In the genomic region with DNA sequence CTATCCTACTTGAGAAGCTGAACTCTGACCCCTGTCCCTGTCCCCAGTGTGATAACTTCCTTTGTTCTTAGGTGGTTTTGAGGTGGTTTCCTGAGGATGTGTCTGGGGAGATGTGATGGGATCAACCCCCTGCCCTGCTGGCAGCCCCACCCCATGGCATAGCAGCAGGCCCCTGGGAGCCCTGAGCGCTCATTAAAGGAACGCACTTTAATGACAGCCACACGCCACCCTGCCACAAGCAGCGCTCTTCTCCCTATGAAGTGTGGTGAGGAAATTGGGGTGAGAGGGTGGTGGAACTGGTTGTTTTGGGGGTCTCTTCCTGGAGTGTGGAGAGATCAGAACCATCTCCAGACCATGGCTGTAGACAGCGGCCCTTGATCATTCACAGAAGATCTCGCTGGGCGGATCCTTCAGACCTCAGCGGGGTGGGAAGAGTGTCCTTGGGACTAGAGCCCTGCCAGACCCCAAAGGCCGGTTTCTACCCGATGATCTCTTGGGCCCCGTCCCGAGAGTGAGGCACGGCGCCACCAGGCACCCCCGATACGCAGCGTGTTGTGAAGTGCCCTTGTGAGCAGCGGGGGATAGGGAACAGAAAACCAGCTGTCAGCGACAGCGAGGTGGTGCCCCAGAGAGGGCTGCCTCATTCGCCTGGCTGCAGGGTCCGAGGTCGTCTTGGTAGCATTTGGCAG, we compare ENCODE assay signal across 1 cellular context.
TF ChIP-seq lines count a peak whose summit lies in the region.

No MANE protein-coding gene starts in this region.

TF ChIP-seq in GM12878, 131 proteins besides CTCF, POLR2A, EP300 and RAD21:
- TF ChIP-seq RELA (IDR thresholded peaks at IDR 0.05; ENCODE audit: borderline replicate concordance, partially characterized antibody) (no peak), ZNF24 (IDR thresholded peaks at IDR 0.05) (no peak), HCFC1 (IDR thresholded peaks at IDR 0.05; ENCODE audit: low read length) (no peak), CREB1 (IDR thresholded peaks at IDR 0.05; ENCODE audit: low read depth) (no peak), SRF (IDR thresholded peaks at IDR 0.05; ENCODE audit: low read depth in 2 of 2, low read length in 2 of 2) (no peak), NBN (IDR thresholded peaks at IDR 0.05) (no peak), STAT1 (conservative IDR thresholded peaks at IDR 0.05) (no peak), ATF7 (IDR thresholded peaks at IDR 0.05; ENCODE audit: low read depth) (0 out of 2 replicates have a peak, but pooled peaks have one; percentile 8), RB1 (IDR thresholded peaks at IDR 0.05; ENCODE audit: borderline replicate concordance) (no peak), SUPT20H (IDR thresholded peaks at IDR 0.05; ENCODE audit: borderline replicate concordance, control insufficient read depth, low read depth, low read length) (no peak), ZZZ3 (IDR thresholded peaks at IDR 0.05; ENCODE audit: control insufficient read depth, insufficient read length, low read depth) (no peak), SREBF2 (IDR thresholded peaks at IDR 0.05; ENCODE audit: low read length) (no peak), ZNF217 (IDR thresholded peaks at IDR 0.05) (no peak), ESRRA (IDR thresholded peaks at IDR 0.05; ENCODE audit: low read length) (no peak), CHD4 (IDR thresholded peaks at IDR 0.05) (no peak), YBX1 (IDR thresholded peaks at IDR 0.05) (no peak), NR2C1 (IDR thresholded peaks at IDR 0.05) (peak; percentile 71), HDGF (IDR thresholded peaks at IDR 0.05) (0 out of 2 replicates have a peak, but pooled peaks have one; percentile 8), IKZF2 (IDR thresholded peaks at IDR 0.05) (0 out of 4 replicates have a peak, but pooled peaks of 1 of the 2 experiments have one; percentile 1), MEF2B (IDR thresholded peaks at IDR 0.05; ENCODE audit: partially characterized antibody, poor library complexity, severe bottlenecking) (peak; percentile 13), NR2F1 (conservative IDR thresholded peaks at IDR 0.05) (no peak), BACH1 (IDR thresholded peaks at IDR 0.05; ENCODE audit: borderline replicate concordance) (no peak), EGR1 (IDR thresholded peaks at IDR 0.05; ENCODE audit: borderline replicate concordance in 1 of 2, low read depth in 2 of 2, low read length in 2 of 2) (no peak), POLR2AphosphoS2 (IDR thresholded peaks at IDR 0.05; ENCODE audit: low read depth, low read length) (no peak), SMAD5 (IDR thresholded peaks at IDR 0.05; ENCODE audit: low read depth) (no peak), IRF4 (IDR thresholded peaks at IDR 0.05; ENCODE audit: low read depth, low read length) (no peak), SP1 (IDR thresholded peaks at IDR 0.05; ENCODE audit: low read depth, low read length) (no peak), PAX5 (IDR thresholded peaks at IDR 0.05; ENCODE audit: borderline replicate concordance, low read depth, low read length) (no peak), SMC3 (IDR thresholded peaks at IDR 0.05; ENCODE audit: borderline replicate concordance, low read length) (no peak), ETV6 (conservative IDR thresholded peaks at IDR 0.05 in 1 of 2, IDR thresholded peaks at IDR 0.05 in 1 of 2; ENCODE audit: borderline replicate concordance in 1 of 2, low read depth in 1 of 2) (no peak), KAT2A (conservative IDR thresholded peaks at IDR 0.05; ENCODE audit: control insufficient read depth, low read depth, low read length) (no peak), BMI1 (IDR thresholded peaks at IDR 0.05; ENCODE audit: borderline replicate concordance) (no peak), WRNIP1 (IDR thresholded peaks at IDR 0.05; ENCODE audit: borderline replicate concordance, low read depth, low read length) (no peak), RAD51 (IDR thresholded peaks at IDR 0.05) (no peak), ZBED1 (IDR thresholded peaks at IDR 0.05; ENCODE audit: borderline replicate concordance) (no peak)
- TF ChIP-seq, protein P1, sequence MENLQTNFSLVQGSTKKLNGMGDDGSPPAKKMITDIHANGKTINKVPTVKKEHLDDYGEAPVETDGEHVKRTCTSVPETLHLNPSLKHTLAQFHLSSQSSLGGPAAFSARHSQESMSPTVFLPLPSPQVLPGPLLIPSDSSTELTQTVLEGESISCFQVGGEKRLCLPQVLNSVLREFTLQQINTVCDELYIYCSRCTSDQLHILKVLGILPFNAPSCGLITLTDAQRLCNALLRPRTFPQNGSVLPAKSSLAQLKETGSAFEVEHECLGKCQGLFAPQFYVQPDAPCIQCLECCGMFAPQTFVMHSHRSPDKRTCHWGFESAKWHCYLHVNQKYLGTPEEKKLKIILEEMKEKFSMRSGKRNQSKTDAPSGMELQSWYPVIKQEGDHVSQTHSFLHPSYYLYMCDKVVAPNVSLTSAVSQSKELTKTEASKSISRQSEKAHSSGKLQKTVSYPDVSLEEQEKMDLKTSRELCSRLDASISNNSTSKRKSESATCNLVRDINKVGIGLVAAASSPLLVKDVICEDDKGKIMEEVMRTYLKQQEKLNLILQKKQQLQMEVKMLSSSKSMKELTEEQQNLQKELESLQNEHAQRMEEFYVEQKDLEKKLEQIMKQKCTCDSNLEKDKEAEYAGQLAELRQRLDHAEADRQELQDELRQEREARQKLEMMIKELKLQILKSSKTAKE (IDR thresholded peaks at IDR 0.05; ENCODE audit: low read depth, poor library complexity, severe bottlenecking) = no peak
- TF ChIP-seq, protein P2, sequence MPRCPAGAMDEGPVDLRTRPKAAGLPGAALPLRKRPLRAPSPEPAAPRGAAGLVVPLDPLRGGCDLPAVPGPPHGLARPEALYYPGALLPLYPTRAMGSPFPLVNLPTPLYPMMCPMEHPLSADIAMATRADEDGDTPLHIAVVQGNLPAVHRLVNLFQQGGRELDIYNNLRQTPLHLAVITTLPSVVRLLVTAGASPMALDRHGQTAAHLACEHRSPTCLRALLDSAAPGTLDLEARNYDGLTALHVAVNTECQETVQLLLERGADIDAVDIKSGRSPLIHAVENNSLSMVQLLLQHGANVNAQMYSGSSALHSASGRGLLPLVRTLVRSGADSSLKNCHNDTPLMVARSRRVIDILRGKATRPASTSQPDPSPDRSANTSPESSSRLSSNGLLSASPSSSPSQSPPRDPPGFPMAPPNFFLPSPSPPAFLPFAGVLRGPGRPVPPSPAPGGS (IDR thresholded peaks at IDR 0.05; ENCODE audit: borderline replicate concordance, insufficient read depth, low read depth, low read length, poor library complexity, severe bottlenecking) = no peak
- TF ChIP-seq, protein P3, sequence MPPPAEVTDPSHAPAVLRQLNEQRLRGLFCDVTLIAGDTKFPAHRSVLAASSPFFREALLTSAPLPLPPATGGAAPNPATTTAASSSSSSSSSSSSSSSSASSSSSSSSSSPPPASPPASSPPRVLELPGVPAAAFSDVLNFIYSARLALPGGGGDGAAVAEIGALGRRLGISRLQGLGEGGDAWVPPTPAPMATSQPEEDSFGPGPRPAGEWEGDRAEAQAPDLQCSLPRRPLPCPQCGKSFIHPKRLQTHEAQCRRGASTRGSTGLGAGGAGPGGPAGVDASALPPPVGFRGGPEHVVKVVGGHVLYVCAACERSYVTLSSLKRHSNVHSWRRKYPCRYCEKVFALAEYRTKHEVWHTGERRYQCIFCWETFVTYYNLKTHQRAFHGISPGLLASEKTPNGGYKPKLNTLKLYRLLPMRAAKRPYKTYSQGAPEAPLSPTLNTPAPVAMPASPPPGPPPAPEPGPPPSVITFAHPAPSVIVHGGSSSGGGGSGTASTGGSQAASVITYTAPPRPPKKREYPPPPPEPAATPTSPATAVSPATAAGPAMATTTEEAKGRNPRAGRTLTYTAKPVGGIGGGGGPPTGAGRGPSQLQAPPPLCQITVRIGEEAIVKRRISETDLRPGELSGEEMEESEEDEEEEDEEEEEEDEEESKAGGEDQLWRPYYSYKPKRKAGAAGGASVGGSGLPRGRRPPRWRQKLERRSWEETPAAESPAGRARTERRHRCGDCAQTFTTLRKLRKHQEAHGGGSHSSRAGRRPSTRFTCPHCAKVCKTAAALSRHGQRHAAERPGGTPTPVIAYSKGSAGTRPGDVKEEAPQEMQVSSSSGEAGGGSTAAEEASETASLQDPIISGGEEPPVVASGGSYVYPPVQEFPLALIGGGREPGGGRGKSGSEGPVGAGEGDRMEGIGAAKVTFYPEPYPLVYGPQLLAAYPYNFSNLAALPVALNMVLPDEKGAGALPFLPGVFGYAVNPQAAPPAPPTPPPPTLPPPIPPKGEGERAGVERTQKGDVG (CRISPR knock-in tag; IDR thresholded peaks at IDR 0.05) = no peak
- TF ChIP-seq, protein P4, sequence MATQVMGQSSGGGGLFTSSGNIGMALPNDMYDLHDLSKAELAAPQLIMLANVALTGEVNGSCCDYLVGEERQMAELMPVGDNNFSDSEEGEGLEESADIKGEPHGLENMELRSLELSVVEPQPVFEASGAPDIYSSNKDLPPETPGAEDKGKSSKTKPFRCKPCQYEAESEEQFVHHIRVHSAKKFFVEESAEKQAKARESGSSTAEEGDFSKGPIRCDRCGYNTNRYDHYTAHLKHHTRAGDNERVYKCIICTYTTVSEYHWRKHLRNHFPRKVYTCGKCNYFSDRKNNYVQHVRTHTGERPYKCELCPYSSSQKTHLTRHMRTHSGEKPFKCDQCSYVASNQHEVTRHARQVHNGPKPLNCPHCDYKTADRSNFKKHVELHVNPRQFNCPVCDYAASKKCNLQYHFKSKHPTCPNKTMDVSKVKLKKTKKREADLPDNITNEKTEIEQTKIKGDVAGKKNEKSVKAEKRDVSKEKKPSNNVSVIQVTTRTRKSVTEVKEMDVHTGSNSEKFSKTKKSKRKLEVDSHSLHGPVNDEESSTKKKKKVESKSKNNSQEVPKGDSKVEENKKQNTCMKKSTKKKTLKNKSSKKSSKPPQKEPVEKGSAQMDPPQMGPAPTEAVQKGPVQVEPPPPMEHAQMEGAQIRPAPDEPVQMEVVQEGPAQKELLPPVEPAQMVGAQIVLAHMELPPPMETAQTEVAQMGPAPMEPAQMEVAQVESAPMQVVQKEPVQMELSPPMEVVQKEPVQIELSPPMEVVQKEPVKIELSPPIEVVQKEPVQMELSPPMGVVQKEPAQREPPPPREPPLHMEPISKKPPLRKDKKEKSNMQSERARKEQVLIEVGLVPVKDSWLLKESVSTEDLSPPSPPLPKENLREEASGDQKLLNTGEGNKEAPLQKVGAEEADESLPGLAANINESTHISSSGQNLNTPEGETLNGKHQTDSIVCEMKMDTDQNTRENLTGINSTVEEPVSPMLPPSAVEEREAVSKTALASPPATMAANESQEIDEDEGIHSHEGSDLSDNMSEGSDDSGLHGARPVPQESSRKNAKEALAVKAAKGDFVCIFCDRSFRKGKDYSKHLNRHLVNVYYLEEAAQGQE (IDR thresholded peaks at IDR 0.05; ENCODE audit: low read depth, low read length) = no peak
TF ChIP-seq in GM12878: peak in this region for 5.
